In the genomic region with DNA sequence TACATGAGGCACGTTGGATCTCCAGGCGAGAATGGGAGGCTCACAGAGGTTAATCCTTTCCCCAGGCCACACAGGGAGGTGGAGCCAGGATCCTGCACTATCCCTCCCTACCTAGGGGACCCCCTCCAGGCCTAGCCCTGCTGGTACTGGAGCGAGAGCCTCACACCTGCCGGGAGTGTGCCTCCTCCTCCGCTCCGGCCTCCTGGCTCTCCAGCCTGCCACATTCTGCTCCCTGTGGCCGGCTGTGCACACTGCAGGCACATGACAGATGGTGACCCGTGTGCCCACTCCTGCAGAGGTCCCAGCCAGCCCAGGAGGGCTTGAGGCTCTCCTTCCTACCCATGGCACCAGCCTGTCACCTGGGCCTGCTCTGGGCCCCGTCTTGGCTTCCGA, we compare ENCODE assay signal across 9 cellular contexts.
A peak's percentile ranks its signal among the peaks of the same experiment; 100 is the strongest.
DNase-seq lines count a peak whose midpoint lies in the region; ATAC-seq and TF ChIP-seq lines count a peak whose summit lies in the region.
"Had no signal": no experiment of that assay in that cellular context is flagged by ENCODE, and none has a peak within 500 bp of the region (broad histone marks: within the 10 kb centered on the region; RNA-seq: fewer than 3 reads in every experiment).

No MANE protein-coding gene starts in this region.

- intact Hi-C loops in posterior vena cava (cut with DNase I) = no loop called here

- TF ChIP-seq CTCF in GM13977 (IDR thresholded peaks at IDR 0.05; ENCODE audit: extremely low read depth, insufficient read depth, missing control alignments) = peak; percentile 39

- H3K9ac ChIP-seq in SK-N-MC (ENCODE audit: insufficient read length) = no peak overlapping the region

- H3K36me3 ChIP-seq in SK-N-MC (ENCODE audit: insufficient read depth, low read length) = no peaks in the 10 kb centered on the region; the same call in 1 of the 2 replicates

- DNase-seq in AG08395 (ENCODE audit: low spot score) (peak; percentile 35), GM13977 (ENCODE audit: low spot score) (no peak), SK-N-MC (ENCODE audit: low read depth, low spot score) (no peak), hepatic stellate cell (ENCODE audit: low spot score) (peak; percentile 60), posterior vena cava (ENCODE audit: low spot score) (no peak), NCI-H2227 (lab: John Stamatoyannopoulos, UW; ENCODE audit: unreplicated experiment) (no peak)
- DNase-seq in activated CD4-positive, CD25-positive, alpha-beta regulatory T cell treated with anti-CD3 and anti-CD28 coated beads, Interleukin-2, amount 50 U/mL, for 72 hours = no peak
- DNase-seq: activated CD4-positive, alpha-beta T cell treated with anti-CD3 and anti-CD28 coated beads for 4 hours had no signal

- H3K27ac ChIP-seq in SK-N-MC = peak overlapping the region; percentile 21; the same call in 1 of the 2 replicates

- in situ Hi-C loops in GM13977 (cut with MboI; ENCODE audit: low pct_unique_long_range_greater_than_20kb, low sequenced_read_pairs, unreplicated experiment) = no loop called here

- ATAC-seq in GM18867 (IDR thresholded peaks at IDR 0.05; ENCODE audit: unreplicated experiment) = no peak

- no peaks in the 10 kb centered on the region for H3K9me3 ChIP-seq in SK-N-MC (ENCODE audit: low read depth, low read length)

- H3K4me3 ChIP-seq in SK-N-MC = no peak overlapping the region

Comparison
In these comparisons a context has a peak if more than half of its experiments do, and no peak if none do; other contexts are left out.
1. DNase-seq: peak in AG08395 (single experiment) and hepatic stellate cell (single experiment); none in GM13977 (single experiment), SK-N-MC (single experiment), posterior vena cava (single experiment), activated CD4-positive, CD25-positive, alpha-beta regulatory T cell treated with anti-CD3 and anti-CD28 coated beads, Interleukin-2, amount 50 U/mL, for 72 hours (single experiment) and NCI-H2227 (single experiment).